8 cellular contexts compared by ENCODE assay signal in genomic region chr7:76166404-76167255, GRCh38. TPM values are rescaled to one million over a fixed set of nuclear protein-coding genes. Genes with fewer than 3 reads are reported as not detected.
DNase-seq lines count a peak whose midpoint lies in the region; ATAC-seq and TF ChIP-seq lines count a peak whose summit lies in the region.

No MANE protein-coding gene starts in this region.

- peak overlapping the region; percentile 64 for H3K4me3 ChIP-seq in upper lobe of right lung

- H3K4me1 ChIP-seq in upper lobe of right lung: peaks cover 4% of the 10 kb centered on the region

- in situ Hi-C loops in GM13977 (cut with MboI; ENCODE audit: low pct_unique_long_range_greater_than_20kb, low sequenced_read_pairs, unreplicated experiment): no loop called here

- H3K36me3 ChIP-seq in upper lobe of right lung: no peaks in the 10 kb centered on the region

- no peaks in the 10 kb centered on the region for H3K9me3 ChIP-seq in upper lobe of right lung

- TF ChIP-seq CTCF in GM13977 (IDR thresholded peaks at IDR 0.05; ENCODE audit: extremely low read depth, insufficient read depth, missing control alignments) (no peak), progenitor cell of endocrine pancreas (IDR thresholded peaks at IDR 0.05; ENCODE audit: unreplicated experiment) (peak; percentile 34), upper lobe of right lung (IDR thresholded peaks at IDR 0.05) (peak; percentile 28)

- peak overlapping the region; percentile 86 for H3K4me3 Mint-ChIP-seq in T-helper 2 cell treated with Interferon-gamma antibody and Interleukin-4, amounts not matched to agents 5 μg/mL and 100 μg/mL, for 36 hours
- H3K4me3 Mint-ChIP-seq in progenitor cell of endocrine pancreas (ENCODE audit: low read depth): peak overlapping the region; percentile 77

- H3K27ac ChIP-seq in upper lobe of right lung: peak overlapping the region; percentile 88

- H3K27ac Mint-ChIP-seq in T-helper 2 cell treated with Interferon-gamma antibody and Interleukin-4, amounts not matched to agents 5 μg/mL and 100 μg/mL, for 36 hours: peak overlapping the region; percentile 93
- peak overlapping the region; percentile 98 for H3K27ac Mint-ChIP-seq in progenitor cell of endocrine pancreas

- DNase-seq in GM13977 (ENCODE audit: low spot score) (peak; percentile 93), NCI-H1694 treated with DMSO at 0.1 percent for 48 hours (lab: John Stamatoyannopoulos, UW) (peak; percentile 87), anterior cingulate cortex (lab: John Stamatoyannopoulos, UW) (peak; percentile 65 to 99 (median 93)), left ventricle myocardium superior (peak; percentile 99), progenitor cell of endocrine pancreas (ENCODE audit: low spot score, unreplicated experiment) (peak; percentile 97), upper lobe of right lung (peak; percentile 99)
- DNase-seq in T-helper 2 cell treated with Interferon-gamma antibody and Interleukin-4, amounts not matched to agents 5 μg/mL and 100 μg/mL, for 36 hours (ENCODE audit: low spot score): peak; percentile 96

- ATAC-seq in HG02870 (IDR thresholded peaks at IDR 0.05; ENCODE audit: unreplicated experiment): peak; percentile 83
- peak; percentile 98 for ATAC-seq in left ventricle myocardium superior
- peak; percentile 98 for ATAC-seq in upper lobe of right lung

- H3K27me3 ChIP-seq in upper lobe of right lung: no peaks in the 10 kb centered on the region

- no peaks in the 10 kb centered on the region for H3K36me3 Mint-ChIP-seq in T-helper 2 cell treated with Interferon-gamma antibody and Interleukin-4, amounts not matched to agents 5 μg/mL and 100 μg/mL, for 36 hours (ENCODE audit: low read depth)
- H3K36me3 Mint-ChIP-seq in progenitor cell of endocrine pancreas (ENCODE audit: insufficient read depth): no peaks in the 10 kb centered on the region

- no peaks in the 10 kb centered on the region for H3K9me3 Mint-ChIP-seq in T-helper 2 cell treated with Interferon-gamma antibody and Interleukin-4, amounts not matched to agents 5 μg/mL and 100 μg/mL, for 36 hours
- H3K9me3 Mint-ChIP-seq in progenitor cell of endocrine pancreas (ENCODE audit: low read depth): no peaks in the 10 kb centered on the region

- no peaks in the 10 kb centered on the region for H3K27me3 Mint-ChIP-seq in T-helper 2 cell treated with Interferon-gamma antibody and Interleukin-4, amounts not matched to agents 5 μg/mL and 100 μg/mL, for 36 hours (ENCODE audit: low read depth)
- peaks cover 9% of the 10 kb centered on the region for H3K27me3 Mint-ChIP-seq in progenitor cell of endocrine pancreas

- H3K4me1 Mint-ChIP-seq in T-helper 2 cell treated with Interferon-gamma antibody and Interleukin-4, amounts not matched to agents 5 μg/mL and 100 μg/mL, for 36 hours (ENCODE audit: low read depth): peaks cover 5% of the 10 kb centered on the region
- peaks cover 5% of the 10 kb centered on the region for H3K4me1 Mint-ChIP-seq in progenitor cell of endocrine pancreas (ENCODE audit: low read depth)

- intact Hi-C loops in left ventricle myocardium superior (cut with micrococcal nuclease): no loop called here
- intact Hi-C loops in upper lobe of right lung (cut with DNase I): no loop called here

RNA-seq across cellular contexts. Expression of gene SRRM3, which starts 35.1 kb away (rescaled TPM):
- total RNA-seq in left ventricle myocardium superior: 17.2 TPM
- total RNA-seq in progenitor cell of endocrine pancreas: 2.5 and 3.3 TPM in 2 replicates
- total RNA-seq in upper lobe of right lung: 1.1 TPM

Comparison
In these comparisons a context has a peak if more than half of its experiments do, and no peak if none do; other contexts are left out.
1. Peak in every context shown above with its lines: DNase-seq, ATAC-seq, H3K4me3 ChIP-seq and H3K27ac ChIP-seq.